In genomic region chr12:108240027-108240785, GRCh38 we compare ENCODE assay signal across 18 cellular contexts.
DNase-seq lines count a peak whose midpoint lies in the region; ATAC-seq and TF ChIP-seq lines count a peak whose summit lies in the region.
"Had no signal": no experiment of that assay in that cellular context is flagged by ENCODE, and none has a peak within 500 bp of the region (broad histone marks: within the 10 kb centered on the region; RNA-seq: fewer than 3 reads in every experiment).

No MANE protein-coding gene starts in this region.

- H3K36me3 Mint-ChIP-seq in WTC11 = peaks cover 12% of the 10 kb centered on the region
- no peaks in the 10 kb centered on the region for H3K36me3 Mint-ChIP-seq in activated T-helper 1 cell treated with anti-CD3 and anti-CD28 coated beads, Interleukin-12 subunit alpha, Interleukin-12 subunit beta, Interleukin-2, Interleukin-4 antibody, amounts not matched to agents 30 ng/mL and 10 ng/mL and 1 ng/mL, durations not matched to agents 14 hours and 24 hours and 36 hours (ENCODE audit: low read depth)
- H3K36me3 Mint-ChIP-seq: CD4-positive, CD25-positive, alpha-beta regulatory T cell had no signal

- peak; percentile 40 for ATAC-seq in WTC11
- ATAC-seq: GM12878, Panc1 had no signal

- POLR2A ChIA-PET in WTC11 (lab: Charles Lee) = interaction anchor here (0.6 kb wide), 1 partner anchor 317 kb away, joined by 12 read pairs; no protein-coding TSS in a partner anchor

- H3K4me2 ChIP-seq in neuronal stem cell (ENCODE audit: insufficient read depth, low read length, poor library complexity, severe bottlenecking) = no peak overlapping the region

- H3K4me1 ChIP-seq in neuronal stem cell (ENCODE audit: control insufficient read depth in 2 of 2, insufficient read depth in 1 of 2, low read depth in 1 of 2, low read length in 2 of 2) = peaks cover 7 to 16% of the 10 kb centered on the region in 2 donors

- H3K18ac ChIP-seq in neuronal stem cell (ENCODE audit: low read length) = no peak overlapping the region

- peak; percentile 78 for DNase-seq in H7
- DNase-seq in WTC11 (ENCODE audit: low spot score) = peak; percentile 28
- no peak for DNase-seq in neuronal stem cell (ENCODE audit: low spot score)
- DNase-seq in stimulated activated CD4-positive, alpha-beta T cell treated with anti-CD3 and anti-CD28 coated beads, Interleukin-1b, Interleukin-23, amount 100 ng/mL, for 48 hours = no peak
- no peak for DNase-seq in NCI-H510A treated with DMSO at 0.1 percent for 48 hours (lab: John Stamatoyannopoulos, UW)
- no peak for DNase-seq in activated T-helper 1 cell treated with anti-CD3 and anti-CD28 coated beads, Interleukin-12 subunit alpha, Interleukin-12 subunit beta, Interleukin-2, Interleukin-4 antibody, amounts not matched to agents 30 ng/mL and 10 ng/mL and 1 ng/mL, durations not matched to agents 14 hours and 24 hours and 36 hours (ENCODE audit: low spot score)
- DNase-seq: CD4-positive, CD25-positive, alpha-beta regulatory T cell; DMS79; GM23248; MG63; NCI-H1048; NCI-H1436; NCI-H187 treated with DMSO at 0.1 percent for 48 hours; NCI-H2107; NK-92 treated with Interleukin-12 subunit alpha and Interleukin-12 subunit beta, amount 100 ng/mL, for 24 hours had no signal

- H3K27me3 Mint-ChIP-seq in WTC11 (ENCODE audit: low read depth) = no peaks in the 10 kb centered on the region; the same call in 1 of the 2 replicates
- H3K27me3 Mint-ChIP-seq in activated T-helper 1 cell treated with anti-CD3 and anti-CD28 coated beads, Interleukin-12 subunit alpha, Interleukin-12 subunit beta, Interleukin-2, Interleukin-4 antibody, amounts not matched to agents 30 ng/mL and 10 ng/mL and 1 ng/mL, durations not matched to agents 14 hours and 24 hours and 36 hours (ENCODE audit: insufficient read depth) = peaks cover 2% of the 10 kb centered on the region

- TF ChIP-seq CTCF in WTC11 (IDR thresholded peaks at IDR 0.05) = no peak

- H3K27me3 ChIP-seq in H7 (ENCODE audit: control insufficient read depth, insufficient read depth, low read length) (no peaks in the 10 kb centered on the region), neuronal stem cell (ENCODE audit: control insufficient read depth in 3 of 3, insufficient read depth in 3 of 3, low read depth in 1 of 3, low read length in 3 of 3) (peaks cover 0 to 4% (median 0%) of the 10 kb centered on the region in 3 experiments)
- H3K27me3 ChIP-seq: MG63 had no signal

- no peak overlapping the region for H3K14ac ChIP-seq in neuronal stem cell (ENCODE audit: low read length)

- H2BK5ac ChIP-seq in neuronal stem cell (ENCODE audit: low read length) = no peak overlapping the region

- H3K4me3 Mint-ChIP-seq in WTC11 = no peak overlapping the region
- no peak overlapping the region for H3K4me3 Mint-ChIP-seq in activated T-helper 1 cell treated with anti-CD3 and anti-CD28 coated beads, Interleukin-12 subunit alpha, Interleukin-12 subunit beta, Interleukin-2, Interleukin-4 antibody, amounts not matched to agents 30 ng/mL and 10 ng/mL and 1 ng/mL, durations not matched to agents 14 hours and 24 hours and 36 hours
- H3K4me3 Mint-ChIP-seq: CD4-positive, CD25-positive, alpha-beta regulatory T cell had no signal

- no peak overlapping the region for H3K4ac ChIP-seq in neuronal stem cell (ENCODE audit: low read length)

- no peak overlapping the region for H3K27ac ChIP-seq in neuronal stem cell (replicated peaks; ENCODE audit: low read length)
- H3K27ac ChIP-seq: GM23248 had no signal

- CTCF ChIA-PET in WTC11 (lab: Charles Lee) = interaction anchor here (0.6 to 2.3 kb wide), 11 partner anchors 9 to 558 kb away, joined by 3 to 8 read pairs (median 3); no protein-coding TSS in a partner anchor

- WGBS in neuronal stem cell (ENCODE audit: extremely low coverage in 2 of 2, insufficient read length in 2 of 2, insufficient replicate concordance in 1 of 2), 2 donors = no CpG with 5 or more reads among the region's 34 CpGs

- no peaks in the 10 kb centered on the region for H3K36me3 ChIP-seq in H7 (replicated peaks; ENCODE audit: control insufficient read depth, insufficient read depth, low read length)
- no peaks in the 10 kb centered on the region for H3K36me3 ChIP-seq in neuronal stem cell (replicated peaks in 1 of 2; ENCODE audit: control insufficient read depth in 2 of 2, insufficient read depth in 2 of 2, low read length in 2 of 2)
- H3K36me3 ChIP-seq: MG63 had no signal

- H2AK5ac ChIP-seq in neuronal stem cell (ENCODE audit: low read depth, low read length) = peak overlapping the region; percentile 57

- no peak overlapping the region for H3K23ac ChIP-seq in neuronal stem cell (ENCODE audit: low read depth, low read length, poor library complexity)

- H3K27ac Mint-ChIP-seq in WTC11 = no peak overlapping the region
- no peak overlapping the region for H3K27ac Mint-ChIP-seq in activated T-helper 1 cell treated with anti-CD3 and anti-CD28 coated beads, Interleukin-12 subunit alpha, Interleukin-12 subunit beta, Interleukin-2, Interleukin-4 antibody, amounts not matched to agents 30 ng/mL and 10 ng/mL and 1 ng/mL, durations not matched to agents 14 hours and 24 hours and 36 hours
- H3K27ac Mint-ChIP-seq: CD4-positive, CD25-positive, alpha-beta regulatory T cell had no signal

- H3K4me3 ChIP-seq in H7 (ENCODE audit: insufficient read depth, low read depth, low read length) (no peak overlapping the region), iPS-18c (ENCODE audit: insufficient read depth, low read depth, low read length) (0 out of 2 replicates have a peak overlapping the region, but pooled peaks have one; percentile 22), neuronal stem cell (ENCODE audit: low read length in 2 of 2) (no peak overlapping the region)
- H3K4me3 ChIP-seq: GM12878, GM23248, MG63 had no signal

- no peak overlapping the region for H4K91ac ChIP-seq in neuronal stem cell (ENCODE audit: low read depth, low read length, poor library complexity)

- peaks cover 21% of the 10 kb centered on the region for H3K4me1 Mint-ChIP-seq in WTC11
- no peaks in the 10 kb centered on the region for H3K4me1 Mint-ChIP-seq in activated T-helper 1 cell treated with anti-CD3 and anti-CD28 coated beads, Interleukin-12 subunit alpha, Interleukin-12 subunit beta, Interleukin-2, Interleukin-4 antibody, amounts not matched to agents 30 ng/mL and 10 ng/mL and 1 ng/mL, durations not matched to agents 14 hours and 24 hours and 36 hours (ENCODE audit: low read depth)

- no peak overlapping the region for H2BK120ac ChIP-seq in neuronal stem cell (ENCODE audit: low read depth, low read length)

- H2AFZ ChIP-seq in neuronal stem cell (ENCODE audit: low read length) = no peak overlapping the region
- H2AFZ ChIP-seq: GM23248 had no signal

- H3K9me3 Mint-ChIP-seq in WTC11 = peaks cover 12% of the 10 kb centered on the region
- H3K9me3 Mint-ChIP-seq in activated T-helper 1 cell treated with anti-CD3 and anti-CD28 coated beads, Interleukin-12 subunit alpha, Interleukin-12 subunit beta, Interleukin-2, Interleukin-4 antibody, amounts not matched to agents 30 ng/mL and 10 ng/mL and 1 ng/mL, durations not matched to agents 14 hours and 24 hours and 36 hours = no peaks in the 10 kb centered on the region

- H2BK15ac ChIP-seq in neuronal stem cell (ENCODE audit: low read length) = no peak overlapping the region

- H4K8ac ChIP-seq in neuronal stem cell (ENCODE audit: low read depth, low read length) = no peak overlapping the region

- H3K9me3 ChIP-seq in iPS-18c (ENCODE audit: control insufficient read depth, insufficient read depth, low read length) (no peaks in the 10 kb centered on the region), neuronal stem cell (replicated peaks in 1 of 2; ENCODE audit: control insufficient read depth in 2 of 2, insufficient read depth in 1 of 2, low read depth in 1 of 2, low read length in 2 of 2) (no peaks in the 10 kb centered on the region)
- H3K9me3 ChIP-seq: MG63 had no signal

- no peaks in the 10 kb centered on the region for H3K79me1 ChIP-seq in neuronal stem cell (ENCODE audit: low read depth, low read length)

- H3K9ac ChIP-seq in neuronal stem cell (ENCODE audit: low read depth, low read length, poor library complexity) = peak overlapping the region; percentile 12
- H3K9ac ChIP-seq: GM23248 had no signal

- intact Hi-C loops in activated T-helper 1 cell treated with anti-CD3 and anti-CD28 coated beads, Interleukin-12 subunit alpha, Interleukin-12 subunit beta, Interleukin-2, Interleukin-4 antibody, amounts not matched to agents 30 ng/mL and 10 ng/mL and 1 ng/mL, durations not matched to agents 14 hours and 24 hours and 36 hours (cut with micrococcal nuclease) = no loop called here

- no peak overlapping the region for H2BK12ac ChIP-seq in neuronal stem cell (ENCODE audit: low read length)

TF ChIP-seq in WTC11, 78 proteins besides CTCF, POLR2A, EP300 and RAD21 (continues in another document):
- TF ChIP-seq PRRX2 (CRISPR knock-in tag; IDR thresholded peaks at IDR 0.05) (no peak), TEAD4 (CRISPR knock-in tag; IDR thresholded peaks at IDR 0.05) (no peak), TEAD1 (CRISPR knock-in tag; IDR thresholded peaks at IDR 0.05) (no peak), RORB (CRISPR knock-in tag; IDR thresholded peaks at IDR 0.05) (no peak), ATF6 (CRISPR knock-in tag; IDR thresholded peaks at IDR 0.05) (no peak), JUN (CRISPR knock-in tag; IDR thresholded peaks at IDR 0.05) (no peak), ZNF317 (CRISPR knock-in tag; IDR thresholded peaks at IDR 0.05; ENCODE audit: borderline replicate concordance, low read depth) (no peak)

Comparison
In these comparisons a context has a peak if more than half of its experiments do, and no peak if none do; other contexts are left out.
1. DNase-seq: peak in H7 (single experiment) and WTC11 (single experiment); none in neuronal stem cell (single experiment), stimulated activated CD4-positive, alpha-beta T cell treated with anti-CD3 and anti-CD28 coated beads, Interleukin-1b, Interleukin-23, amount 100 ng/mL, for 48 hours (single experiment), NCI-H510A treated with DMSO at 0.1 percent for 48 hours (single experiment) and activated T-helper 1 cell treated with anti-CD3 and anti-CD28 coated beads, Interleukin-12 subunit alpha, Interleukin-12 subunit beta, Interleukin-2, Interleukin-4 antibody, amounts not matched to agents 30 ng/mL and 10 ng/mL and 1 ng/mL, durations not matched to agents 14 hours and 24 hours and 36 hours (single experiment).